In the genomic region with DNA sequence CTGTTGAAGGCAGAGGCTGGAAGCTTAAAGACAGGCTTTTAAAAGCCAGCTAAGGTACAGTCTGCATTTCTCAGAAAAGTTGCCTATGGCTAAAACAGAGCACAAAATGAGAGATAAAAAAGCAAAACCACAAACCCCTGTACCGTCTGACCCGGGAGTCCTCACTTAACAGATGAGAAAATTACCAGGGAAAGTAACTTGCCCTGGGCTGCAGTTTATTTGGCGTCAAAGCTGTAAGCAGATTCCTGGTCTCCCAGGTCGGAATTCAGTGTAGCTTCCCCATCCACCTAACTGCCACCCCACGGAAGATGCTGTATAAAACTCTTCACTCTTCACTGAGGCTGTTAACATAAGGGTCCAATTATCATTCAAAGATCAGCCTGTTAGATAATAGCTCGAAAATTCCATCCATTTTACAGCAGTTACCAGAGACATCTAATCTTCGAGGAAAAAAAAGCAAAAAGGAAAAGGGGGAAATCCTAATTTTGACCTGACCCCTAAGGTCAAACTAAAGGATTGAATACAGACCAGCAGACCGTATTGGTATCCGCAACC, we compare ENCODE assay signal across 8 cellular contexts. TPM values are rescaled to one million over a fixed set of nuclear protein-coding genes. Genes with fewer than 3 reads are reported as not detected.
DNase-seq lines count a peak whose midpoint lies in the region; ATAC-seq and TF ChIP-seq lines count a peak whose summit lies in the region.

No MANE protein-coding gene starts in this region.

- peak overlapping the region; percentile 94 for H3K4me3 Mint-ChIP-seq in central memory CD8-positive, alpha-beta T cell

- no peak for TF ChIP-seq CTCF in AG10803 (conservative IDR thresholded peaks at IDR 0.05; ENCODE audit: low read length)

- peak overlapping the region; percentile 85 for H3K27ac Mint-ChIP-seq in central memory CD8-positive, alpha-beta T cell (ENCODE audit: low read depth)

- no peak for ATAC-seq in central memory CD8-positive, alpha-beta T cell (replicated peaks; ENCODE audit: extremely low read depth, poor library complexity, severe bottlenecking)
- ATAC-seq in GM21825 (IDR thresholded peaks at IDR 0.05; ENCODE audit: unreplicated experiment), result no peak
- ATAC-seq in HG03520 (IDR thresholded peaks at IDR 0.05; ENCODE audit: unreplicated experiment), result no peak

- no peaks in the 10 kb centered on the region for H3K36me3 ChIP-seq in muscle layer of duodenum (ENCODE audit: control insufficient read depth in 1 of 2, insufficient read depth in 2 of 2, low read length in 2 of 2)

- H3K36me3 Mint-ChIP-seq in central memory CD8-positive, alpha-beta T cell (ENCODE audit: insufficient read depth), result peaks cover 10% of the 10 kb centered on the region

- no peaks in the 10 kb centered on the region for H3K9me3 ChIP-seq in muscle layer of duodenum (ENCODE audit: control insufficient read depth in 1 of 2, low read length in 2 of 2)

- H3K27ac ChIP-seq in muscle layer of duodenum (ENCODE audit: low read length), result no peak overlapping the region

- H3K27me3 ChIP-seq in muscle layer of duodenum (ENCODE audit: low read depth, low read length), result no peaks in the 10 kb centered on the region

- no peak for DNase-seq in AG10803 (ENCODE audit: low read depth)
- no peak for DNase-seq in Jurkat, Clone E6-1 (ENCODE audit: low read depth, low spot score)
- no peak for DNase-seq in central memory CD8-positive, alpha-beta T cell (ENCODE audit: low spot score in 2 of 2)
- no peak for DNase-seq in hepatic stellate cell (ENCODE audit: low spot score)
- no peak for DNase-seq in iPS-NIHi11 (ENCODE audit: low spot score)

- no peaks in the 10 kb centered on the region for H3K9me3 Mint-ChIP-seq in central memory CD8-positive, alpha-beta T cell

- peaks cover 38% of the 10 kb centered on the region for H3K4me1 Mint-ChIP-seq in central memory CD8-positive, alpha-beta T cell

- peaks cover 4 to 15% of the 10 kb centered on the region in 2 donors for H3K4me1 ChIP-seq in muscle layer of duodenum (ENCODE audit: control insufficient read depth in 1 of 2, insufficient read depth in 2 of 2, low read length in 2 of 2)

- no peaks in the 10 kb centered on the region for H3K27me3 Mint-ChIP-seq in central memory CD8-positive, alpha-beta T cell

- H3K4me3 ChIP-seq in AG10803 (ENCODE audit: low read length), result peak overlapping the region; percentile 79
- H3K4me3 ChIP-seq in Jurkat, Clone E6-1 (ENCODE audit: low read length), result peak overlapping the region; percentile 83
- H3K4me3 ChIP-seq in muscle layer of duodenum (ENCODE audit: low read depth in 1 of 2, low read length in 2 of 2), result peak overlapping the region; percentile 68 to 98

RNA-seq across cellular contexts. Expression of a gene that starts 1.5 kb away (rescaled TPM):
- polyA plus RNA-seq in Jurkat, Clone E6-1 (2012; ENCODE audit: insufficient read depth, insufficient read length), result 22.1 TPM
